ENCODE assay signal across 9 cellular contexts in the genomic region with DNA sequence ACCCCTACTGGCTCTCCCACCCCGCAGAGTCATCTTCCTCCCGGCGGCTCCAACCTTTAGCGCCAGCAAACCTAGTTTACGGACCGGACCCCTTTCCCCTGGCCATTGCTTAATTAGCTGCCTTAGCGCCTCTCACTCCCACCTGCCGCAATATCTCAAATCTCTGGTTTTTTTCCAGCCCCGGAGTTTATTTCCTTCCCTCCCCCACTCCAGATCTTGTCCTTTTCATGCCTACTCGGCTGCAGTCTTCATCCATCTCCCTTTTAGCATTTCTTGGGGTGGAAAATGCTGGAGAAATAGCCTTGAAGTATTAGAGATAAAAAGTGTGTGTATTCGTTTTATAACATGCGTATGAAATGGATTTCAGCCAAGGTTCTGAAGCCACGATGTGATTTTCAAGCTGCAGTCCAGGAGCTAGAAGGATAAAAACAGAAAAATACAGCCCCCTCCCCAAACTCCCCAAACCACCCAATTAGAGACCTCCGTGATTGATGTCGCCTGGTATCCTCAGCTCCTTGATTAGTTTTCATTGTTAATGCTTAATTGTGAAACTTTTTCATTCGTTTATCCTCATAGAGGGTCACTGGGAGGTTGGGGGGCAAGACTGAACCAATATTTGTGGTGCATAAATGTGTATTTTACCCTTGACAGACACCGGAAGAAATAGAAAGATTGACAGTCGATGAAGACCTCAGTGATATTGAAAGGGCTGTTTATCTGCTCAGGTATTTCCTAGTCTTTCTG. TPM values are rescaled to one million over a fixed set of nuclear protein-coding genes. Genes with fewer than 3 reads are reported as not detected.
A peak's percentile ranks its signal among the peaks of the same experiment; 100 is the strongest.
DNase-seq lines count a peak whose midpoint lies in the region; ATAC-seq, FAIRE-seq and TF ChIP-seq lines count a peak whose summit lies in the region.
"Had no signal": no experiment of that assay in that cellular context is flagged by ENCODE, and none has a peak within 500 bp of the region (broad histone marks: within the 10 kb centered on the region; RNA-seq: fewer than 3 reads in every experiment).

No MANE protein-coding gene starts in this region.

- no peaks in the 10 kb centered on the region for H3K9me3 ChIP-seq in keratinocyte (ENCODE audit: control insufficient read depth, low read depth, low read length)
- H3K9me3 ChIP-seq in thymus (ENCODE audit: control insufficient read depth) = no peaks in the 10 kb centered on the region

- H3K36me3 ChIP-seq in keratinocyte (ENCODE audit: control insufficient read depth in 2 of 2, extremely low read depth in 1 of 2, insufficient read depth in 2 of 2, low read length in 2 of 2) (no peaks in the 10 kb centered on the region), thymus (ENCODE audit: control insufficient read depth, insufficient read depth) (no peaks in the 10 kb centered on the region)

- H3K9me3 Mint-ChIP-seq in activated T-cell treated with anti-CD3 and anti-CD28 coated beads, Interleukin-2, amount 50 U/mL, for 24 hours = no peaks in the 10 kb centered on the region
- no peaks in the 10 kb centered on the region for H3K9me3 Mint-ChIP-seq in activated naive CD4-positive, alpha-beta T cell treated with anti-CD3 and anti-CD28 coated beads, Interleukin-2, amount 50 U/mL, for 72 hours

- H3K36me3 Mint-ChIP-seq in activated T-cell treated with anti-CD3 and anti-CD28 coated beads, Interleukin-2, amount 50 U/mL, for 24 hours (ENCODE audit: low read depth) = no peaks in the 10 kb centered on the region
- H3K36me3 Mint-ChIP-seq in activated naive CD4-positive, alpha-beta T cell treated with anti-CD3 and anti-CD28 coated beads, Interleukin-2, amount 50 U/mL, for 72 hours = peaks cover 0 to 8% of the 10 kb centered on the region in 2 donors

- peak overlapping the region; percentile 83 for H2AFZ ChIP-seq in keratinocyte (ENCODE audit: control insufficient read depth, low read length)

- dilution Hi-C loops in keratinocyte (cut with MboI; ENCODE audit: extremely low pct_ligation_motif_present, low sequenced_read_pairs) = no loop called here

- H3K4me1 Mint-ChIP-seq in activated T-cell treated with anti-CD3 and anti-CD28 coated beads, Interleukin-2, amount 50 U/mL, for 24 hours (ENCODE audit: low read depth) = peaks cover 37% of the 10 kb centered on the region

- ATAC-seq in activated naive CD4-positive, alpha-beta T cell treated with anti-CD3 and anti-CD28 coated beads, Interleukin-2, amount 50 U/mL, for 72 hours = no peak

- peak overlapping the region; percentile 61 for H3K27ac Mint-ChIP-seq in activated T-cell treated with anti-CD3 and anti-CD28 coated beads, Interleukin-2, amount 50 U/mL, for 24 hours
- H3K27ac Mint-ChIP-seq in activated naive CD4-positive, alpha-beta T cell treated with anti-CD3 and anti-CD28 coated beads, Interleukin-2, amount 50 U/mL, for 72 hours = peak overlapping the region; percentile 81 to 94

- DNase-seq in activated T-cell treated with anti-CD3 and anti-CD28 coated beads, Interleukin-2, amount 50 U/mL, for 24 hours = no peak
- no peak for DNase-seq in activated T-cell treated with anti-CD3 and anti-CD28 coated beads for 4 hours
- DNase-seq in activated naive CD4-positive, alpha-beta T cell treated with anti-CD3 and anti-CD28 coated beads, Interleukin-2, amount 50 U/mL, for 72 hours (ENCODE audit: low spot score in 2 of 2) = no peak
- DNase-seq in keratinocyte (ENCODE audit: low read depth, low spot score) = no peak
- no peak for DNase-seq in T-helper 9 cell
- no peak for DNase-seq in amygdala (lab: John Stamatoyannopoulos, UW)
- DNase-seq in activated effector memory CD4-positive, alpha-beta T cell treated with anti-CD3 and anti-CD28 coated beads, Interleukin-2, amount 50 U/mL, for 16 hours = no peak
- DNase-seq: MV-4-11 had no signal

- no peaks in the 10 kb centered on the region for H3K9me1 ChIP-seq in keratinocyte (ENCODE audit: control insufficient read depth, extremely low read depth, insufficient read depth, low read length)

- peak overlapping the region; percentile 77 for H3K4me3 Mint-ChIP-seq in activated T-cell treated with anti-CD3 and anti-CD28 coated beads, Interleukin-2, amount 50 U/mL, for 24 hours

- peak overlapping the region; percentile 76 to 94 (median 85) for H3K4me3 ChIP-seq in keratinocyte (ENCODE audit: control insufficient read depth in 2 of 3, extremely low read depth in 1 of 3, insufficient read depth in 2 of 3, low read depth in 1 of 3, low read length in 3 of 3)
- peak overlapping the region; percentile 8 for H3K4me3 ChIP-seq in thymus (ENCODE audit: low read length)

- H3K27me3 Mint-ChIP-seq in activated T-cell treated with anti-CD3 and anti-CD28 coated beads, Interleukin-2, amount 50 U/mL, for 24 hours = peaks cover 26% of the 10 kb centered on the region

- peak overlapping the region; percentile 69 for H3K9ac ChIP-seq in keratinocyte (ENCODE audit: control insufficient read depth, extremely low read depth, insufficient read depth, low read length)

- H3K79me2 ChIP-seq in keratinocyte (ENCODE audit: control insufficient read depth, insufficient read depth, low read length) = peaks cover 13% of the 10 kb centered on the region

- H3K27me3 ChIP-seq in keratinocyte (ENCODE audit: control insufficient read depth, extremely low read depth, insufficient read depth, low read length) = no peaks in the 10 kb centered on the region
- peaks cover 35% of the 10 kb centered on the region for H3K27me3 ChIP-seq in thymus (ENCODE audit: control insufficient read depth, insufficient read depth)

- FAIRE-seq in keratinocyte (lab: Jason Lieb, UNC) = no peak

- peaks cover 33% of the 10 kb centered on the region for H3K4me1 ChIP-seq in keratinocyte (ENCODE audit: control insufficient read depth, extremely low read depth, insufficient read depth, low read length)
- peaks cover 4% of the 10 kb centered on the region for H3K4me1 ChIP-seq in thymus (ENCODE audit: control insufficient read depth, insufficient read depth, low read length)

- peak overlapping the region; percentile 73 for H3K4me2 ChIP-seq in keratinocyte (ENCODE audit: control insufficient read depth, extremely low read depth, insufficient read depth, low read depth, low read length)

- H4K20me1 ChIP-seq in keratinocyte (ENCODE audit: control insufficient read depth, extremely low read depth, insufficient read depth, low read length) = no peaks in the 10 kb centered on the region

- no peak for TF ChIP-seq CTCF in keratinocyte (optimal IDR thresholded peaks at IDR 0.05 in 1 of 3, IDR thresholded peaks at IDR 0.05 in 1 of 3, conservative IDR thresholded peaks at IDR 0.05 in 1 of 3; ENCODE audit: extremely low read depth in 1 of 3, insufficient read depth in 2 of 3, low read length in 3 of 3)

- H3K27ac ChIP-seq in keratinocyte (ENCODE audit: control insufficient read depth, insufficient read depth, low read length) (peak overlapping the region; percentile 74), thymus (ENCODE audit: low read depth) (no peak overlapping the region)

- 19% methylated on average over 18 of the region's 18 CpGs for WGBS in thymus

RNA-seq across cellular contexts. Expression of a gene that starts 1.5 kb away (rescaled TPM):
- 1 to 10 TPM; 6.5 to 8.7 TPM for total RNA-seq in activated naive CD4-positive, alpha-beta T cell treated with anti-CD3 and anti-CD28 coated beads, Interleukin-2, amount 50 U/mL, for 72 hours
- polyA plus RNA-seq in keratinocyte (8.1 to 9.0 TPM (median 8.9 TPM) in 3 replicates), thymus (1.3 TPM)
- 3.3 TPM for polyA plus RNA-seq in keratinocyte (2011; ENCODE audit: low read depth)
- polyA plus RNA-seq in keratinocyte (2011; cell fraction: cytosol; rRNA removed) = 5.8 and 7.2 TPM in 2 replicates
- 8.4 and 10.8 TPM in 2 replicates for polyA plus RNA-seq in keratinocyte (2011; cell fraction: nucleus; rRNA removed)
- polyA plus RNA-seq in keratinocyte (2012; ENCODE audit: low replicate concordance) = 4.3 and 5.0 TPM in 2 replicates
- polyA minus RNA-seq in keratinocyte = 11.9 to 22.0 TPM (median 16.6 TPM) in 3 replicates
- polyA minus RNA-seq in keratinocyte (2011; cell fraction: cytosol; rRNA and poly(A)+ RNA removed) = 3.1 TPM
- 18.1 and 22.1 TPM in 2 replicates for polyA minus RNA-seq in keratinocyte (2011; cell fraction: nucleus; rRNA and poly(A)+ RNA removed)

RNA-seq across cellular contexts. Expression of a gene that starts 46.2 kb away (rescaled TPM):
- 10 to 100 TPM; 67.3 to 67.8 TPM for total RNA-seq in activated naive CD4-positive, alpha-beta T cell treated with anti-CD3 and anti-CD28 coated beads, Interleukin-2, amount 50 U/mL, for 72 hours
- polyA plus RNA-seq in keratinocyte (67.5 to 179 TPM (median 82.2 TPM) in 3 replicates), thymus (118 TPM)
- 13.2 TPM for polyA plus RNA-seq in keratinocyte (2011; ENCODE audit: low read depth)
- 69.1 and 147 TPM in 2 replicates for polyA plus RNA-seq in keratinocyte (2011; cell fraction: cytosol; rRNA removed)
- polyA plus RNA-seq in keratinocyte (2011; cell fraction: nucleus; rRNA removed) = 49.5 and 57.5 TPM in 2 replicates
- 92.1 and 193 TPM in 2 replicates for polyA plus RNA-seq in keratinocyte (2012; ENCODE audit: low replicate concordance)
- polyA minus RNA-seq in keratinocyte = 32.7 to 59.4 TPM (median 35.4 TPM) in 3 replicates
- polyA minus RNA-seq in keratinocyte (2011; cell fraction: cytosol; rRNA and poly(A)+ RNA removed) = 191 TPM
- 9.8 and 11.2 TPM in 2 replicates for polyA minus RNA-seq in keratinocyte (2011; cell fraction: nucleus; rRNA and poly(A)+ RNA removed)
